In genomic region chr6:1402868-1403267, GRCh38 we compare ENCODE assay signal across 36 cellular contexts. TPM values are rescaled to one million over a fixed set of nuclear protein-coding genes. Genes with fewer than 3 reads are reported as not detected.
"Had no signal": no experiment of that assay in that cellular context is flagged by ENCODE, and none has a peak within 500 bp of the region (broad histone marks: within the 10 kb centered on the region; RNA-seq: fewer than 3 reads in every experiment).

No MANE protein-coding gene starts in this region.

- H3K36me3 Mint-ChIP-seq: activated naive CD8-positive, alpha-beta T cell treated with anti-CD3 and anti-CD28 coated beads for 36 hours had no signal

- FAIRE-seq: RCC 7860 had no signal

- H3K27ac Mint-ChIP-seq: activated CD4-positive, alpha-beta memory T cell treated with anti-CD3 and anti-CD28 coated beads, Interleukin-2, amount 10 ng/mL, durations not matched to agents 7 days and 5 days; activated naive CD8-positive, alpha-beta T cell treated with anti-CD3 and anti-CD28 coated beads for 36 hours; activated T-cell treated with anti-CD3 and anti-CD28 coated beads, Interleukin-2, amount 50 U/mL, for 72 hours; activated T-helper 17 cell treated with anti-CD3 and anti-CD28 coated beads, Interleukin-2, amount 50 U/mL, for 72 hours had no signal

- H3K27ac ChIP-seq: PC-9, RWPE1, WERI-Rb-1 had no signal

- H3K4me3 Mint-ChIP-seq: activated CD4-positive, alpha-beta memory T cell treated with anti-CD3 and anti-CD28 coated beads, Interleukin-2, amount 10 ng/mL, durations not matched to agents 7 days and 5 days; activated naive CD8-positive, alpha-beta T cell treated with anti-CD3 and anti-CD28 coated beads for 36 hours; activated T-cell treated with anti-CD3 and anti-CD28 coated beads, Interleukin-2, amount 50 U/mL, for 72 hours; activated T-helper 17 cell treated with anti-CD3 and anti-CD28 coated beads, Interleukin-2, amount 50 U/mL, for 72 hours had no signal

- H2AFZ ChIP-seq: PC-9 had no signal

- H3K4me3 ChIP-seq: PC-9 had no signal

- H3K36me3 ChIP-seq: WERI-Rb-1 had no signal

- H3K4me1 Mint-ChIP-seq: activated CD4-positive, alpha-beta memory T cell treated with anti-CD3 and anti-CD28 coated beads, Interleukin-2, amount 10 ng/mL, durations not matched to agents 7 days and 5 days; activated naive CD8-positive, alpha-beta T cell treated with anti-CD3 and anti-CD28 coated beads for 36 hours; activated T-helper 17 cell treated with anti-CD3 and anti-CD28 coated beads, Interleukin-2, amount 50 U/mL, for 72 hours had no signal

- H3K4me2 ChIP-seq: PC-9 had no signal

- ATAC-seq: activated T-cell treated with anti-CD3 and anti-CD28 coated beads, Interleukin-2, amount 50 U/mL, for 72 hours; activated T-helper 17 cell treated with anti-CD3 and anti-CD28 coated beads, Interleukin-2, amount 50 U/mL, for 72 hours; Right ventricle myocardium inferior; SK-N-SH treated with all-trans-retinoic acid at 6 μM for 48 hours had no signal

- H3K9me3 Mint-ChIP-seq: activated CD4-positive, alpha-beta memory T cell treated with anti-CD3 and anti-CD28 coated beads, Interleukin-2, amount 10 ng/mL, durations not matched to agents 7 days and 5 days; activated naive CD8-positive, alpha-beta T cell treated with anti-CD3 and anti-CD28 coated beads for 36 hours; activated T-cell treated with anti-CD3 and anti-CD28 coated beads, Interleukin-2, amount 50 U/mL, for 72 hours; activated T-helper 17 cell treated with anti-CD3 and anti-CD28 coated beads, Interleukin-2, amount 50 U/mL, for 72 hours had no signal

- DNase-seq: activated CD4-positive, alpha-beta memory T cell treated with anti-CD3 and anti-CD28 coated beads, Interleukin-2, amount 10 ng/mL, durations not matched to agents 7 days and 5 days; activated CD4-positive, alpha-beta T cell treated with anti-CD3 and anti-CD28 coated beads for 1 hour; activated CD4-positive, alpha-beta T cell treated with anti-CD3 and anti-CD28 coated beads for 48 hours; activated CD4-positive, CD25-positive, alpha-beta regulatory T cell; activated CD8-positive, alpha-beta memory T cell treated with anti-CD3 and anti-CD28 coated beads for 24 hours; activated effector memory CD4-positive, alpha-beta T cell treated with anti-CD3 and anti-CD28 coated beads, Interleukin-2, amount 50 U/mL, for 16 hours; activated naive CD4-positive, alpha-beta T cell; activated naive CD4-positive, alpha-beta T cell treated with anti-CD3 and anti-CD28 coated beads, Interleukin-2, amount 50 U/mL, for 16 hours; activated naive CD8-positive, alpha-beta T cell treated with anti-CD3 and anti-CD28 coated beads for 36 hours; activated T-cell treated with anti-CD3 and anti-CD28 coated beads, Interleukin-2, amount 50 U/mL, for 1 hour; activated T-cell treated with anti-CD3 and anti-CD28 coated beads, Interleukin-2, amount 50 U/mL, for 72 hours; amniotic stem cell; aorta; caudate nucleus; cerebellar nuclear complex; Karpas-422; NCI-H1105; NCI-H1417 treated with DMSO at 0.1 percent for 48 hours; NCI-H187 treated with DMSO at 0.1 percent for 48 hours; NCI-H2081; NCI-H2171; NCI-H510A; NCI-H526; NCI-H748 treated with DMSO at 0.1 percent for 48 hours; PC-9; SIG-M5; T-helper 1 cell; T-helper 2 cell; T-helper 9 cell; WERI-Rb-1 had no signal

RNA-seq across cellular contexts. Expression of gene FOXF2, which starts 13.5 kb away (rescaled TPM):
- total RNA-seq: activated CD4-positive, alpha-beta memory T cell treated with anti-CD3 and anti-CD28 coated beads, Interleukin-2, amount 10 ng/mL, durations not matched to agents 7 days and 5 days; activated naive CD8-positive, alpha-beta T cell treated with anti-CD3 and anti-CD28 coated beads for 36 hours; activated T-cell treated with anti-CD3 and anti-CD28 coated beads, Interleukin-2, amount 50 U/mL, for 72 hours; activated T-helper 17 cell treated with anti-CD3 and anti-CD28 coated beads, Interleukin-2, amount 50 U/mL, for 72 hours; OCI-LY7; PC-9 had no signal
- polyA plus RNA-seq: aorta had no signal
